In the genomic region with DNA sequence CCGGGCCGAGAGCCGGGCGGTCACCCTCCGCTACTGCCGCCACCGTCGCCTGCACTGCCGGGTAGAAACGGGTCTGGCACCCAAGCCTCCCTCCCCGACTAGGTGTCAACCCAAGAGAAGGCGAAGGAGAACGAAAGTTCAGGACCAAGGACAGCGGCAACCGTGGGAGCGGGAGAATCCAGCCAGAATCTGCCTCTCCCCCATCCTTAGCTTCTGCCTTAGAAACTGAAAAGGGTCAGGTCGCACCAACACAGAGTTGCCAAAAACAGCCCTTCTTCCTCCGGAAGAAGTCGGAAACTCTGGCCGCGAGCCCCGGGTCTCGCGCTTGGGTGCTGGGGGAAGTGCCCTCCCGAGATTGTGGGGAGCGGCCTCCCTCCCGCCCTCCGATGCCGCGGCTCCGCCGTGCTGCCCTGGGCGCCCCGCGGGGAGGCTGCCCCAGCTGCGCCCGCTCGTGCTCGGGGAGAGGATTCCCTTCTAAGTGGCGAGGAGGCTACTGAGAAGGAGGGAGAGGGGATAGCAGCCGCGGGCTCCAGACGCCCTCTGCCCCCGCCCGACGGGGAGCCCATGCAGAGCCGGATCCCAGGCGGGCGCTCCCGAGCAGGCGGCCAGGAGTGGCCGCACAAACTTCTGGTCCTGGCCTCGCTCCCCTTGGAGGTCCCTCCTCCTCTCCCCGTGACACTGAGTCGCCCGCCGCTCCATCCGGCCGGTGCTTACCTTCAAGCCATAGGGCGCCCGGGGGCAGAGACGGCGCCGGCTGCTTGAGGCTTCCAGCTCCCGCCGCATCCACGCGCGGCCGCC, we compare ENCODE assay signal across 1 cellular context.
TF ChIP-seq lines count a peak whose summit lies in the region.

No MANE protein-coding gene starts in this region.

TF ChIP-seq in HepG2, 621 proteins besides CTCF, POLR2A, EP300 and RAD21 (continued from another document and continues in another):
- TF ChIP-seq THRA (CRISPR knock-in tag; IDR thresholded peaks at IDR 0.05; ENCODE audit: borderline replicate concordance) (peak; percentile 38; the same call in 1 of the 2 replicates), HDAC1 (CRISPR knock-in tag; IDR thresholded peaks at IDR 0.05) (no peak), JDP2 (CRISPR knock-in tag; IDR thresholded peaks at IDR 0.05; ENCODE audit: borderline replicate concordance) (no peak), RFXANK (CRISPR knock-in tag; IDR thresholded peaks at IDR 0.05) (no peak), EED (CRISPR knock-in tag; IDR thresholded peaks at IDR 0.05) (no peak), MYPOP (CRISPR knock-in tag; IDR thresholded peaks at IDR 0.05) (no peak), KDM5B (CRISPR knock-in tag; IDR thresholded peaks at IDR 0.05; ENCODE audit: borderline replicate concordance) (peak; percentile 29; the same call in 1 of the 2 replicates), ZMAT3 (CRISPR knock-in tag; conservative IDR thresholded peaks at IDR 0.05) (peak; percentile 66; the same call in 1 of the 2 replicates), SALL2 (CRISPR knock-in tag; IDR thresholded peaks at IDR 0.05) (0 out of 2 replicates have a peak, but pooled peaks have one; percentile 42), HBP1 (CRISPR knock-in tag; IDR thresholded peaks at IDR 0.05; ENCODE audit: low read depth) (peak; percentile 77; the same call in 1 of the 2 replicates), ZNF768 (CRISPR knock-in tag; IDR thresholded peaks at IDR 0.05) (no peak), SPEN (CRISPR knock-in tag; IDR thresholded peaks at IDR 0.05; ENCODE audit: low read depth) (no peak), KDM6A (CRISPR knock-in tag; IDR thresholded peaks at IDR 0.05; ENCODE audit: low read depth) (no peak), ZNF839 (CRISPR knock-in tag; IDR thresholded peaks at IDR 0.05; ENCODE audit: borderline replicate concordance) (no peak), ZNF607 (CRISPR knock-in tag; IDR thresholded peaks at IDR 0.05; ENCODE audit: borderline replicate concordance) (peak; percentile 47; the same call in 1 of the 2 replicates), GATAD1 (CRISPR knock-in tag; IDR thresholded peaks at IDR 0.05) (peak; percentile 33; the same call in 1 of the 2 replicates), CEBPB (IDR thresholded peaks at IDR 0.05; ENCODE audit: borderline replicate concordance, low read depth, low read length) (no peak), WIZ (CRISPR knock-in tag; IDR thresholded peaks at IDR 0.05) (peak; percentile 93), ZFAT (CRISPR knock-in tag; conservative IDR thresholded peaks at IDR 0.05) (no peak), ZNF605 (CRISPR knock-in tag; IDR thresholded peaks at IDR 0.05) (peak; percentile 29; the same call in 1 of the 2 replicates), ZNF619 (CRISPR knock-in tag; IDR thresholded peaks at IDR 0.05) (no peak), ZNF580 (CRISPR knock-in tag; IDR thresholded peaks at IDR 0.05; ENCODE audit: borderline replicate concordance, low read depth) (peak; percentile 69; the same call in 1 of the 2 replicates), PAWR (CRISPR knock-in tag; IDR thresholded peaks at IDR 0.05; ENCODE audit: borderline replicate concordance) (no peak), ZNF441 (CRISPR knock-in tag; IDR thresholded peaks at IDR 0.05; ENCODE audit: borderline replicate concordance) (peak; percentile 68; the same call in 1 of the 2 replicates), SIX4 (CRISPR knock-in tag; IDR thresholded peaks at IDR 0.05) (peak; percentile 36; the same call in 1 of the 2 replicates), ZNF792 (CRISPR knock-in tag; IDR thresholded peaks at IDR 0.05) (0 out of 2 replicates have a peak, but pooled peaks have one; percentile 29), CREB1 (IDR thresholded peaks at IDR 0.05) (no peak), CREB1 (CRISPR knock-in tag; IDR thresholded peaks at IDR 0.05) (no peak), MIXL1 (CRISPR knock-in tag; IDR thresholded peaks at IDR 0.05) (peak; percentile 38; the same call in 1 of the 2 replicates), ATF7-NPFF (CRISPR knock-in tag; IDR thresholded peaks at IDR 0.05; ENCODE audit: low read depth) (0 out of 2 replicates have a peak, but pooled peaks have one; percentile 40), ZSCAN21 (CRISPR knock-in tag; IDR thresholded peaks at IDR 0.05; ENCODE audit: borderline replicate concordance) (0 out of 2 replicates have a peak, but pooled peaks have one; percentile 36)
- TF ChIP-seq, protein P1, sequence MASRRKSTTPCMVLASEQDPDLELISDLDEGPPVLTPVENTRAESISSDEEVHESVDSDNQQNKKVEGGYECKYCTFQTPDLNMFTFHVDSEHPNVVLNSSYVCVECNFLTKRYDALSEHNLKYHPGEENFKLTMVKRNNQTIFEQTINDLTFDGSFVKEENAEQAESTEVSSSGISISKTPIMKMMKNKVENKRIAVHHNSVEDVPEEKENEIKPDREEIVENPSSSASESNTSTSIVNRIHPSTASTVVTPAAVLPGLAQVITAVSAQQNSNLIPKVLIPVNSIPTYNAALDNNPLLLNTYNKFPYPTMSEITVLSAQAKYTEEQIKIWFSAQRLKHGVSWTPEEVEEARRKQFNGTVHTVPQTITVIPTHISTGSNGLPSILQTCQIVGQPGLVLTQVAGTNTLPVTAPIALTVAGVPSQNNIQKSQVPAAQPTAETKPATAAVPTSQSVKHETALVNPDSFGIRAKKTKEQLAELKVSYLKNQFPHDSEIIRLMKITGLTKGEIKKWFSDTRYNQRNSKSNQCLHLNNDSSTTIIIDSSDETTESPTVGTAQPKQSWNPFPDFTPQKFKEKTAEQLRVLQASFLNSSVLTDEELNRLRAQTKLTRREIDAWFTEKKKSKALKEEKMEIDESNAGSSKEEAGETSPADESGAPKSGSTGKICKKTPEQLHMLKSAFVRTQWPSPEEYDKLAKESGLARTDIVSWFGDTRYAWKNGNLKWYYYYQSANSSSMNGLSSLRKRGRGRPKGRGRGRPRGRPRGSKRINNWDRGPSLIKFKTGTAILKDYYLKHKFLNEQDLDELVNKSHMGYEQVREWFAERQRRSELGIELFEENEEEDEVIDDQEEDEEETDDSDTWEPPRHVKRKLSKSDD (CRISPR knock-in tag; IDR thresholded peaks at IDR 0.05; ENCODE audit: low read depth), result no peak
- TF ChIP-seq, protein P2, sequence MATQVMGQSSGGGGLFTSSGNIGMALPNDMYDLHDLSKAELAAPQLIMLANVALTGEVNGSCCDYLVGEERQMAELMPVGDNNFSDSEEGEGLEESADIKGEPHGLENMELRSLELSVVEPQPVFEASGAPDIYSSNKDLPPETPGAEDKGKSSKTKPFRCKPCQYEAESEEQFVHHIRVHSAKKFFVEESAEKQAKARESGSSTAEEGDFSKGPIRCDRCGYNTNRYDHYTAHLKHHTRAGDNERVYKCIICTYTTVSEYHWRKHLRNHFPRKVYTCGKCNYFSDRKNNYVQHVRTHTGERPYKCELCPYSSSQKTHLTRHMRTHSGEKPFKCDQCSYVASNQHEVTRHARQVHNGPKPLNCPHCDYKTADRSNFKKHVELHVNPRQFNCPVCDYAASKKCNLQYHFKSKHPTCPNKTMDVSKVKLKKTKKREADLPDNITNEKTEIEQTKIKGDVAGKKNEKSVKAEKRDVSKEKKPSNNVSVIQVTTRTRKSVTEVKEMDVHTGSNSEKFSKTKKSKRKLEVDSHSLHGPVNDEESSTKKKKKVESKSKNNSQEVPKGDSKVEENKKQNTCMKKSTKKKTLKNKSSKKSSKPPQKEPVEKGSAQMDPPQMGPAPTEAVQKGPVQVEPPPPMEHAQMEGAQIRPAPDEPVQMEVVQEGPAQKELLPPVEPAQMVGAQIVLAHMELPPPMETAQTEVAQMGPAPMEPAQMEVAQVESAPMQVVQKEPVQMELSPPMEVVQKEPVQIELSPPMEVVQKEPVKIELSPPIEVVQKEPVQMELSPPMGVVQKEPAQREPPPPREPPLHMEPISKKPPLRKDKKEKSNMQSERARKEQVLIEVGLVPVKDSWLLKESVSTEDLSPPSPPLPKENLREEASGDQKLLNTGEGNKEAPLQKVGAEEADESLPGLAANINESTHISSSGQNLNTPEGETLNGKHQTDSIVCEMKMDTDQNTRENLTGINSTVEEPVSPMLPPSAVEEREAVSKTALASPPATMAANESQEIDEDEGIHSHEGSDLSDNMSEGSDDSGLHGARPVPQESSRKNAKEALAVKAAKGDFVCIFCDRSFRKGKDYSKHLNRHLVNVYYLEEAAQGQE (IDR thresholded peaks at IDR 0.05; ENCODE audit: borderline replicate concordance in 1 of 2, low read depth in 1 of 2, low read length in 2 of 2), result peak; percentile 94 to 97
- TF ChIP-seq, protein P3, sequence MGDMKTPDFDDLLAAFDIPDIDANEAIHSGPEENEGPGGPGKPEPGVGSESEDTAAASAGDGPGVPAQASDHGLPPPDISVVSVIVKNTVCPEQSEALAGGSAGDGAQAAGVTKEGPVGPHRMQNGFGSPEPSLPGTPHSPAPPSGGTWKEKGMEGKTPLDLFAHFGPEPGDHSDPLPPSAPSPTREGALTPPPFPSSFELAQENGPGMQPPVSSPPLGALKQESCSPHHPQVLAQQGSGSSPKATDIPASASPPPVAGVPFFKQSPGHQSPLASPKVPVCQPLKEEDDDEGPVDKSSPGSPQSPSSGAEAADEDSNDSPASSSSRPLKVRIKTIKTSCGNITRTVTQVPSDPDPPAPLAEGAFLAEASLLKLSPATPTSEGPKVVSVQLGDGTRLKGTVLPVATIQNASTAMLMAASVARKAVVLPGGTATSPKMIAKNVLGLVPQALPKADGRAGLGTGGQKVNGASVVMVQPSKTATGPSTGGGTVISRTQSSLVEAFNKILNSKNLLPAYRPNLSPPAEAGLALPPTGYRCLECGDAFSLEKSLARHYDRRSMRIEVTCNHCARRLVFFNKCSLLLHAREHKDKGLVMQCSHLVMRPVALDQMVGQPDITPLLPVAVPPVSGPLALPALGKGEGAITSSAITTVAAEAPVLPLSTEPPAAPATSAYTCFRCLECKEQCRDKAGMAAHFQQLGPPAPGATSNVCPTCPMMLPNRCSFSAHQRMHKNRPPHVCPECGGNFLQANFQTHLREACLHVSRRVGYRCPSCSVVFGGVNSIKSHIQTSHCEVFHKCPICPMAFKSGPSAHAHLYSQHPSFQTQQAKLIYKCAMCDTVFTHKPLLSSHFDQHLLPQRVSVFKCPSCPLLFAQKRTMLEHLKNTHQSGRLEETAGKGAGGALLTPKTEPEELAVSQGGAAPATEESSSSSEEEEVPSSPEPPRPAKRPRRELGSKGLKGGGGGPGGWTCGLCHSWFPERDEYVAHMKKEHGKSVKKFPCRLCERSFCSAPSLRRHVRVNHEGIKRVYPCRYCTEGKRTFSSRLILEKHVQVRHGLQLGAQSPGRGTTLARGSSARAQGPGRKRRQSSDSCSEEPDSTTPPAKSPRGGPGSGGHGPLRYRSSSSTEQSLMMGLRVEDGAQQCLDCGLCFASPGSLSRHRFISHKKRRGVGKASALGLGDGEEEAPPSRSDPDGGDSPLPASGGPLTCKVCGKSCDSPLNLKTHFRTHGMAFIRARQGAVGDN (CRISPR knock-in tag; IDR thresholded peaks at IDR 0.05), result 0 out of 2 replicates have a peak, but pooled peaks have one; percentile 8
- TF ChIP-seq, protein P4, sequence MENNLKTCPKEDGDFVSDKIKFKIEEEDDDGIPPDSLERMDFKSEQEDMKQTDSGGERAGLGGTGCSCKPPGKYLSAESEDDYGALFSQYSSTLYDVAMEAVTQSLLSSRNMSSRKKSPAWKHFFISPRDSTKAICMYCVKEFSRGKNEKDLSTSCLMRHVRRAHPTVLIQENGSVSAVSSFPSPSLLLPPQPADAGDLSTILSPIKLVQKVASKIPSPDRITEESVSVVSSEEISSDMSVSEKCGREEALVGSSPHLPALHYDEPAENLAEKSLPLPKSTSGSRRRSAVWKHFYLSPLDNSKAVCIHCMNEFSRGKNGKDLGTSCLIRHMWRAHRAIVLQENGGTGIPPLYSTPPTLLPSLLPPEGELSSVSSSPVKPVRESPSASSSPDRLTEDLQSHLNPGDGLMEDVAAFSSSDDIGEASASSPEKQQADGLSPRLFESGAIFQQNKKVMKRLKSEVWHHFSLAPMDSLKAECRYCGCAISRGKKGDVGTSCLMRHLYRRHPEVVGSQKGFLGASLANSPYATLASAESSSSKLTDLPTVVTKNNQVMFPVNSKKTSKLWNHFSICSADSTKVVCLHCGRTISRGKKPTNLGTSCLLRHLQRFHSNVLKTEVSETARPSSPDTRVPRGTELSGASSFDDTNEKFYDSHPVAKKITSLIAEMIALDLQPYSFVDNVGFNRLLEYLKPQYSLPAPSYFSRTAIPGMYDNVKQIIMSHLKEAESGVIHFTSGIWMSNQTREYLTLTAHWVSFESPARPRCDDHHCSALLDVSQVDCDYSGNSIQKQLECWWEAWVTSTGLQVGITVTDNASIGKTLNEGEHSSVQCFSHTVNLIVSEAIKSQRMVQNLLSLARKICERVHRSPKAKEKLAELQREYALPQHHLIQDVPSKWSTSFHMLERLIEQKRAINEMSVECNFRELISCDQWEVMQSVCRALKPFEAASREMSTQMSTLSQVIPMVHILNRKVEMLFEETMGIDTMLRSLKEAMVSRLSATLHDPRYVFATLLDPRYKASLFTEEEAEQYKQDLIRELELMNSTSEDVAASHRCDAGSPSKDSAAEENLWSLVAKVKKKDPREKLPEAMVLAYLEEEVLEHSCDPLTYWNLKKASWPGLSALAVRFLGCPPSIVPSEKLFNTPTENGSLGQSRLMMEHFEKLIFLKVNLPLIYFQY (CRISPR knock-in tag; IDR thresholded peaks at IDR 0.05; ENCODE audit: borderline replicate concordance), result peak; percentile 36; the same call in 1 of the 2 replicates
